In genomic region chr5:88606173-88606572, GRCh38 we compare ENCODE assay signal across 28 cellular contexts.
"Had no signal": no experiment of that assay in that cellular context is flagged by ENCODE, and none has a peak within 500 bp of the region (broad histone marks: within the 10 kb centered on the region; RNA-seq: fewer than 3 reads in every experiment).

No MANE protein-coding gene starts in this region.

- H3K27ac ChIP-seq: colonic mucosa, coronary artery, dorsolateral prefrontal cortex, epithelial cell of prostate, esophagus muscularis mucosa, esophagus squamous epithelium, foreskin keratinocyte, gastrocnemius medialis, gastroesophageal sphincter, heart left ventricle, heart right ventricle had no signal

- FAIRE-seq: colon, endometrium, endothelial cell of umbilical vein had no signal

- H3K9me3 ChIP-seq: colonic mucosa, gastrocnemius medialis had no signal

- H3K4me1 ChIP-seq: colonic mucosa, esophagus muscularis mucosa, esophagus squamous epithelium, foreskin keratinocyte, gastrocnemius medialis, gastroesophageal sphincter, heart left ventricle, heart right ventricle had no signal

- H3K4me3 ChIP-seq: colonic mucosa, coronary artery, dorsolateral prefrontal cortex, esophagus muscularis mucosa, esophagus squamous epithelium, gastrocnemius medialis, gastroesophageal sphincter, heart left ventricle, heart right ventricle had no signal

- H3K4me3 Mint-ChIP-seq: dendritic cell treated with granulocyte-macrophage colony-stimulating factor and Interleukin-4, amounts not matched to agents 40 ng/mL and 50 ng/mL, for 4 days; effector memory CD8-positive, alpha-beta T cell; endodermal cell had no signal

- ATAC-seq: effector memory CD8-positive, alpha-beta T cell; esophagus mucosa; foreskin keratinocyte; gastrocnemius medialis; gastroesophageal sphincter; heart left ventricle; heart right ventricle had no signal

- H3K27me3 ChIP-seq: colonic mucosa, dorsolateral prefrontal cortex, esophagus squamous epithelium, foreskin keratinocyte, gastrocnemius medialis, gastroesophageal sphincter had no signal

- DNase-seq: colonic mucosa; cortex of kidney; dermis blood vessel endothelial cell; dorsolateral prefrontal cortex; effector CD4-positive, alpha-beta T cell; effector CD8-positive, alpha-beta T cell; effector memory CD4-positive, alpha-beta T cell; effector memory CD8-positive, alpha-beta T cell; endodermal cell; erythroblast; esophagus squamous epithelium; foreskin fibroblast; foreskin keratinocyte; foreskin melanocyte; gastrocnemius medialis; glutamatergic neuron; head of caudate nucleus; heart left ventricle; heart right ventricle had no signal

- H3K27me3 Mint-ChIP-seq: dendritic cell treated with granulocyte-macrophage colony-stimulating factor and Interleukin-4, amounts not matched to agents 40 ng/mL and 50 ng/mL, for 4 days had no signal

- H3K36me3 ChIP-seq: colonic mucosa, esophagus muscularis mucosa, esophagus squamous epithelium, gastrocnemius medialis, gastroesophageal sphincter, heart left ventricle, heart right ventricle had no signal

- H3K9me3 Mint-ChIP-seq: dendritic cell treated with granulocyte-macrophage colony-stimulating factor and Interleukin-4, amounts not matched to agents 40 ng/mL and 50 ng/mL, for 4 days; effector memory CD8-positive, alpha-beta T cell had no signal

- H3K27ac Mint-ChIP-seq: dendritic cell treated with granulocyte-macrophage colony-stimulating factor and Interleukin-4, amounts not matched to agents 40 ng/mL and 50 ng/mL, for 4 days; effector memory CD8-positive, alpha-beta T cell; endodermal cell had no signal
